In the genomic region with DNA sequence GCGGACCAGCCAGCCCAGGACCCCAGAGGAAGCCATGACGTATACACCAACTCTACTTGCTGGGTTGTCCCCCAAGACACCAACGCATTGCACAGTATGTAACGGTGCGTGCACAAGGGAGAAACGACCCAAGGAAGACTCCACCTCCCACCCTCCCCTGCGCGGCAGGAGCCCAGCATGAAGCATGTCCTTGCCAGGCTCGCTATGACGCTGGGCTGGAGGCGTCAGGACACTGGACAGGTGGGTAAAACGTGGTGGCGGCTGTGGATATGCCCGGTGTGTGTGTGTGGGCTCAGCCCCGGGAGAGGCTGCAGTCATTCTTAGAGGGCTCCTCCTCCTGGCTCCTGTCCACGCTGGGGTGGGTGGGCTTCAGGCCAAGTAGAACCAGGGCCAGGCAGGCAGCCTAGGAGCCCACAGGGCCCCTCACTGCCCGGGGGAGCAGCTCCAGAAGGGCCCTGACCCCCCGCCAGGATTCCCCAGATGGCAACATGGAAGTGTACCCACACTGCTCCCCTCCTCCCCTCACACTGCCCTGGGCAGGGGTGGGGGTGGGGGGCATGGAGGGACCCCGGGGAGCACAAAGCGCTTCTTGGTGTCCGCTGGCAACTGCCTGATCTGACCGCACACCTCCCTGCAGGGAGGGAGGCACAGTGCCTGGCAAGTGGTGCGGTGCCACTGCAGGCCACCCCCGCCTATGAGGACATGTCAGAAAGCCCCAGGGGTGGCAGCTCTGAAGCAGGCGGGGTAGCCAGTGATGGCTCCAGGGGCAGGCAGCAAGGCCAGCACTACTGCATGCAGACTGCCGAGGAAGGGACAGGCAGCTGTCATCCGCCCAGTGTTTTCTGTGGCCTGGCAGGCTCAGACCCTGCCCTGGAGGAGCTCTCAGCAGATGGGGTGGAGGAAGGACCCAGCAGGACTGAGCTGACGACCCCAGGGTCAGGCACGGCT, we compare ENCODE assay signal across 16 cellular contexts. TPM values are rescaled to one million over a fixed set of nuclear protein-coding genes. Genes with fewer than 3 reads are reported as not detected.
DNase-seq lines count a peak whose midpoint lies in the region; FAIRE-seq and TF ChIP-seq lines count a peak whose summit lies in the region.
"Had no signal": no experiment of that assay in that cellular context is flagged by ENCODE, and none has a peak within 500 bp of the region (broad histone marks: within the 10 kb centered on the region; RNA-seq: fewer than 3 reads in every experiment).

No MANE protein-coding gene starts in this region.

- DNase-seq in H7 (peak; percentile 38), NCI-H69 (lab: John Stamatoyannopoulos, UW) (peak; percentile 54), kidney (peak; percentile 75), sigmoid colon (peak; percentile 62), NCI-H345 (lab: John Stamatoyannopoulos, UW) (no peak), Kasumi-1 (lab: John Stamatoyannopoulos, UW) (no peak)
- no peak for DNase-seq in stimulated activated CD4-positive, alpha-beta T cell treated with anti-CD3 and anti-CD28 coated beads, Interleukin-2, amount 100 ng/mL, for 48 hours
- DNase-seq: activated CD4-positive, CD25-positive, alpha-beta regulatory T cell treated with anti-CD3 and anti-CD28 coated beads, Interleukin-2, amount 50 U/mL, for 72 hours; DND-41; effector memory CD4-positive, alpha-beta T cell; SHP77; stimulated activated CD4-positive, alpha-beta T cell treated with anti-CD3 and anti-CD28 coated beads, Interleukin-4, amount 100 ng/mL, for 4 hours; thyroid gland had no signal

- TF ChIP-seq POLR2A in sigmoid colon (IDR thresholded peaks at IDR 0.05): no peak

- no peaks in the 10 kb centered on the region for H3K27me3 ChIP-seq in H7 (ENCODE audit: control insufficient read depth, insufficient read depth, low read length)
- no peaks in the 10 kb centered on the region for H3K27me3 ChIP-seq in sigmoid colon
- H3K27me3 ChIP-seq: heart right ventricle, neutrophil, thyroid gland had no signal

- TF ChIP-seq CTCF in kidney (IDR thresholded peaks at IDR 0.05; ENCODE audit: borderline replicate concordance, extremely low read depth, insufficient read depth): no peak
- no peak for TF ChIP-seq CTCF in sigmoid colon (IDR thresholded peaks at IDR 0.05)

- no peak for TF ChIP-seq EP300 in sigmoid colon (IDR thresholded peaks at IDR 0.05)

- no peak overlapping the region for H3K9ac ChIP-seq in kidney (ENCODE audit: low read length in 2 of 2)

- H3K4me1 ChIP-seq in kidney (ENCODE audit: control insufficient read depth in 1 of 2, insufficient read depth in 1 of 2, low read depth in 1 of 2, low read length in 2 of 2) (peaks cover 3 to 10% of the 10 kb centered on the region in 2 donors), sigmoid colon (peaks cover 0 to 17% (median 4%) of the 10 kb centered on the region in 4 donors)

- no peak overlapping the region for H3K4me3 ChIP-seq in H7 (ENCODE audit: insufficient read depth, low read depth, low read length)
- no peak overlapping the region for H3K4me3 ChIP-seq in kidney (ENCODE audit: low read length in 2 of 2)
- H3K4me3 ChIP-seq in sigmoid colon: no peak overlapping the region
- H3K4me3 ChIP-seq: heart right ventricle, K562, thyroid gland had no signal

- no peak for FAIRE-seq in kidney (lab: Jason Lieb, UNC)
- FAIRE-seq: K562 had no signal

- intact Hi-C loops in kidney (cut with DNase I) (no loop called here), sigmoid colon (cut with DNase I) (no loop called here)

- H3K36me3 ChIP-seq in H7 (replicated peaks; ENCODE audit: control insufficient read depth, insufficient read depth, low read length): peaks cover 1% of the 10 kb centered on the region; the same call in 1 of the 2 replicates
- H3K36me3 ChIP-seq in kidney (ENCODE audit: control insufficient read depth in 1 of 2, insufficient read depth in 2 of 2, low read length in 2 of 2): peaks cover 0 to 2% of the 10 kb centered on the region in 2 donors
- H3K36me3 ChIP-seq in sigmoid colon: peaks cover 0 to 5% (median 0%) of the 10 kb centered on the region in 4 donors
- H3K36me3 ChIP-seq: neutrophil, thyroid gland had no signal

- H3K9me3 ChIP-seq in kidney (ENCODE audit: control insufficient read depth in 1 of 2, low read length in 2 of 2) (no peaks in the 10 kb centered on the region), sigmoid colon (peaks cover 0 to 3% (median 0%) of the 10 kb centered on the region in 4 donors)
- H3K9me3 ChIP-seq: neutrophil, thyroid gland had no signal

- 90 to 92% methylated on average over 29 of the region's 29 CpGs for WGBS in sigmoid colon, 2 donors

- H3K27ac ChIP-seq in kidney (ENCODE audit: low read depth in 2 of 2, low read length in 2 of 2): no peak overlapping the region
- no peak overlapping the region for H3K27ac ChIP-seq in sigmoid colon
- H3K27ac ChIP-seq: heart right ventricle, neutrophil, thyroid gland had no signal

RNA-seq across cellular contexts. Expression of gene HS6ST1, which starts 49.0 kb away (rescaled TPM):
- 76.3 and 102 TPM in 2 replicates for total RNA-seq in H7 (2014; rRNA removed; shearing (Covaris generic))
- 73.9 TPM for total RNA-seq in kidney
- polyA plus RNA-seq in kidney (ENCODE audit: insufficient read depth, low read depth, low replicate concordance): 49.6 TPM
- 10 to 100 TPM; 13.2 to 27.4 (median 17.1) TPM for total RNA-seq in sigmoid colon
- polyA plus RNA-seq in sigmoid colon: 10 to 100 TPM; 12.0 to 25.1 (median 12.7) TPM

Comparison
In these comparisons a context has a peak if more than half of its experiments do, and no peak if none do; other contexts are left out.
1. DNase-seq: peak in H7 (single experiment), NCI-H69 (single experiment), kidney (single experiment) and sigmoid colon (single experiment); none in NCI-H345 (single experiment), Kasumi-1 (0 of 2) and stimulated activated CD4-positive, alpha-beta T cell treated with anti-CD3 and anti-CD28 coated beads, Interleukin-2, amount 100 ng/mL, for 48 hours (0 of 2).